Comparison of ENCODE assay signal across 32 cellular contexts in genomic region chr7:94450044-94450697, GRCh38. TPM values are rescaled to one million over a fixed set of nuclear protein-coding genes. Genes with fewer than 3 reads are reported as not detected.
DNase-seq lines count a peak whose midpoint lies in the region; ATAC-seq, FAIRE-seq and TF ChIP-seq lines count a peak whose summit lies in the region.
"Had no signal": no experiment of that assay in that cellular context is flagged by ENCODE, and none has a peak within 500 bp of the region (broad histone marks: within the 10 kb centered on the region; RNA-seq: fewer than 3 reads in every experiment).

No MANE protein-coding gene starts in this region.

- 86% methylated on average over 4 of the region's 4 CpGs for WGBS in HepG2 (ENCODE audit: low lambda C conversion rate)
- WGBS in right lobe of liver (ENCODE audit: insufficient coverage, low coverage, low lambda C conversion rate, missing lambda C conversion rate), result 42% methylated on average over 4 of the region's 4 CpGs
- WGBS in SK-N-SH (ENCODE audit: low lambda C conversion rate), result 79% methylated on average over 4 of the region's 4 CpGs
- WGBS in right cardiac atrium, result 58% methylated on average over 4 of the region's 4 CpGs

- H2AFZ ChIP-seq in HepG2 (ENCODE audit: low read length) (no peak overlapping the region), SK-N-SH (ENCODE audit: low read depth) (peak overlapping the region; percentile 68; the same call in 1 of the 2 replicates)

- H3K9ac ChIP-seq in HepG2 (ENCODE audit: insufficient read depth, low read depth, low read length) (no peak overlapping the region; the same call in 1 of the 2 replicates), SK-N-SH (no peak overlapping the region)
- H3K9ac ChIP-seq: BLaER1 had no signal

- no peak for FAIRE-seq in HepG2 (lab: Jason Lieb, UNC)
- FAIRE-seq: GM12878 had no signal

- no peaks in the 10 kb centered on the region for H3K79me2 ChIP-seq in HepG2 (ENCODE audit: insufficient read depth, low read length)
- H3K79me2 ChIP-seq in SK-N-SH (ENCODE audit: insufficient read depth), result no peaks in the 10 kb centered on the region

- DNase-seq in HepG2 (ENCODE audit: low spot score) (no peak), right lobe of liver (no peak), SK-N-SH (no peak), right cardiac atrium (no peak), upper lobe of right lung (no peak), uterus (no peak)
- DNase-seq: activated CD4-positive, alpha-beta T cell treated with anti-CD3 and anti-CD28 coated beads for 36 hours; activated CD8-positive, alpha-beta T cell treated with anti-CD3 and anti-CD28 coated beads, Interleukin-2, amount 10 ng/mL, durations not matched to agents 7 days and 5 days; activated naive CD4-positive, alpha-beta T cell treated with anti-CD3 and anti-CD28 coated beads, Interleukin-2, amount 50 U/mL, for 16 hours; amniotic stem cell; brain microvascular endothelial cell; DMS 273 treated with DMSO at 0.1 percent for 48 hours; foreskin melanocyte; H9; Kasumi-1; kidney glomerular epithelial cell; mucosa of descending colon; natural killer cell; NCI-H146; NCI-H2171; NK-92 treated with Interleukin-12 subunit alpha and Interleukin-12 subunit beta, amount 100 ng/mL, for 24 hours; PC-3; T-helper 2 cell; testis had no signal

- intact Hi-C loops in HepG2 (cut with micrococcal nuclease; ENCODE audit: unreplicated experiment) (loop anchor here (5.0 kb wide), 1 partner anchor 62 kb away; no protein-coding TSS in a partner anchor), right lobe of liver (cut with DNase I) (no loop called here), right cardiac atrium (cut with DNase I) (loop anchor here in 2 of 4 donors (10.0 kb wide), 2 partner anchors 55 to 1035 kb away; partner anchors contain the start of genes ASB4 (in 1 of the 2) and CASD1 (in 1 of the 2)), upper lobe of right lung (cut with DNase I) (no loop called here), uterus (cut with DNase I; ENCODE audit: low total_unique reads) (no loop called here)

- H3K27me3 ChIP-seq in HepG2 (ENCODE audit: control insufficient read depth in 1 of 2, insufficient read depth in 2 of 2, low read length in 2 of 2), result no peaks in the 10 kb centered on the region
- H3K27me3 ChIP-seq in right lobe of liver, result no peaks in the 10 kb centered on the region
- no peaks in the 10 kb centered on the region for H3K27me3 ChIP-seq in SK-N-SH (ENCODE audit: insufficient read depth)
- no peaks in the 10 kb centered on the region for H3K27me3 ChIP-seq in right cardiac atrium (ENCODE audit: control insufficient read depth, insufficient read depth)
- no peaks in the 10 kb centered on the region for H3K27me3 ChIP-seq in upper lobe of right lung
- no peaks in the 10 kb centered on the region for H3K27me3 ChIP-seq in uterus
- H3K27me3 ChIP-seq: BLaER1, brain microvascular endothelial cell, testis, vagina had no signal

- CTCF ChIA-PET in HepG2 (lab: Yijun Ruan, JAX; ENCODE audit: low intra/inter-chr PET ratio, low total read pairs), result interaction anchor here (0.8 to 1.6 kb wide), 2 partner anchors 59 to 206 kb away, joined by 3 to 5 read pairs; partner anchors contain the start of genes CASD1 and SGCE
- CTCF ChIA-PET in SK-N-SH (lab: Yijun Ruan, JAX), result interaction anchor here (0.7 to 7.3 kb wide), 50 partner anchors 8 to 1237 kb away, joined by 3 to 105 read pairs (median 4); partner anchors contain the start of gene SGCE

- H3K27ac ChIP-seq in HepG2 (ENCODE audit: extremely low read length, insufficient read depth, low read length), result no peak overlapping the region
- H3K27ac ChIP-seq in right lobe of liver, result no peak overlapping the region
- H3K27ac ChIP-seq in SK-N-SH (ENCODE audit: low read depth in 2 of 2, low read length in 1 of 2), result no peak overlapping the region
- no peak overlapping the region for H3K27ac ChIP-seq in right cardiac atrium (ENCODE audit: low read length)
- H3K27ac ChIP-seq in upper lobe of right lung, result no peak overlapping the region
- no peak overlapping the region for H3K27ac ChIP-seq in uterus
- H3K27ac ChIP-seq: BLaER1, brain microvascular endothelial cell, HL-60, skin epidermis, testis, vagina had no signal

- TF ChIP-seq RAD21 in HepG2 (CRISPR knock-in tag; IDR thresholded peaks at IDR 0.05), result no peak
- TF ChIP-seq RAD21 in SK-N-SH (IDR thresholded peaks at IDR 0.05; ENCODE audit: low read length), result no peak

- H3F3A ChIP-seq in SK-N-SH (replicated peaks; ENCODE audit: insufficient read depth), result peaks cover 6% of the 10 kb centered on the region

- H3K4me3 ChIP-seq in HepG2 (replicated peaks in 1 of 3; ENCODE audit: insufficient read depth in 1 of 3, low read depth in 2 of 3, low read length in 3 of 3) (no peak overlapping the region), right lobe of liver (no peak overlapping the region), SK-N-SH (ENCODE audit: low read depth in 2 of 2, low read length in 1 of 2) (no peak overlapping the region), right cardiac atrium (ENCODE audit: low read length) (no peak overlapping the region), upper lobe of right lung (no peak overlapping the region), uterus (no peak overlapping the region)
- H3K4me3 ChIP-seq: BLaER1, GM12878, lung, mucosa of descending colon, skin epidermis, testis, vagina had no signal

- H4K20me1 ChIP-seq in HepG2 (ENCODE audit: insufficient read depth, low read length) (no peaks in the 10 kb centered on the region), SK-N-SH (ENCODE audit: insufficient read depth) (no peaks in the 10 kb centered on the region)
- H4K20me1 ChIP-seq: BLaER1 had no signal

- H3K4me1 ChIP-seq in HepG2 (ENCODE audit: insufficient read depth, low read length) (peaks cover 49% of the 10 kb centered on the region), right lobe of liver (no peaks in the 10 kb centered on the region), SK-N-SH (ENCODE audit: control insufficient read depth in 1 of 2, insufficient read depth in 2 of 2, low read depth in 1 of 2, low read length in 1 of 2) (peaks cover 0 to 11% of the 10 kb centered on the region in 2 experiments; a peak in 2 of 4 replicates), right cardiac atrium (ENCODE audit: control insufficient read depth, insufficient read depth, low read length) (no peaks in the 10 kb centered on the region), upper lobe of right lung (no peaks in the 10 kb centered on the region), uterus (no peaks in the 10 kb centered on the region)
- H3K4me1 ChIP-seq: BLaER1, testis, vagina had no signal

- ATAC-seq in HepG2 (peak; percentile 37; the same call in 2 of the 3 replicates), right lobe of liver (no peak), right cardiac atrium (peak; percentile 69 to 84), HG02571 (IDR thresholded peaks at IDR 0.05; ENCODE audit: unreplicated experiment) (no peak), upper lobe of right lung (no peak)
- ATAC-seq: activated CD4-positive, alpha-beta T cell treated with anti-CD3 and anti-CD28 coated beads for 36 hours; activated CD8-positive, alpha-beta T cell treated with anti-CD3 and anti-CD28 coated beads, Interleukin-2, amount 10 ng/mL, durations not matched to agents 7 days and 5 days; GM12878; mucosa of descending colon; natural killer cell; PC-3 had no signal

- POLR2A ChIA-PET in HepG2 (lab: Yijun Ruan, JAX), result interaction anchor here (1.5 kb wide), 1 partner anchor 207 kb away, joined by 37 read pairs; the partner anchor contains the start of gene SGCE
- POLR2A ChIA-PET in SK-N-SH (lab: Yijun Ruan, JAX), result interaction anchor here (1.0 kb wide), 1 partner anchor 205 kb away, joined by 3 read pairs; no protein-coding TSS in a partner anchor

- H3K36me3 ChIP-seq in HepG2 (replicated peaks in 1 of 2; ENCODE audit: control insufficient read depth in 1 of 2, insufficient read depth in 2 of 2, low read length in 2 of 2), result no peaks in the 10 kb centered on the region
- no peaks in the 10 kb centered on the region for H3K36me3 ChIP-seq in right lobe of liver
- peaks cover 0 to 5% of the 10 kb centered on the region in 2 experiments for H3K36me3 ChIP-seq in SK-N-SH (replicated peaks in 1 of 2; ENCODE audit: control insufficient read depth in 1 of 2, insufficient read depth in 2 of 2, low read length in 1 of 2)
- H3K36me3 ChIP-seq in upper lobe of right lung, result no peaks in the 10 kb centered on the region
- peaks cover 0 to 2% of the 10 kb centered on the region in 2 donors for H3K36me3 ChIP-seq in uterus
- H3K36me3 ChIP-seq: BLaER1, brain microvascular endothelial cell, vagina had no signal

- no peak for TF ChIP-seq EP300 in HepG2 (IDR thresholded peaks at IDR 0.05; ENCODE audit: low read depth in 2 of 2, low read length in 2 of 2)
- TF ChIP-seq EP300 in HepG2 (CRISPR knock-in tag; IDR thresholded peaks at IDR 0.05; ENCODE audit: borderline replicate concordance), result no peak
- no peak for TF ChIP-seq EP300 in SK-N-SH (IDR thresholded peaks at IDR 0.05; ENCODE audit: borderline replicate concordance in 1 of 2, low read depth in 1 of 2, low read length in 1 of 2)

- H3K9me2 ChIP-seq in SK-N-SH, result no peaks in the 10 kb centered on the region

- 0 out of 2 replicates have a peak, but pooled peaks cover 9% of the 10 kb centered on the region for H3K9me3 ChIP-seq in HepG2 (ENCODE audit: low read length)
- no peaks in the 10 kb centered on the region for H3K9me3 ChIP-seq in right lobe of liver
- H3K9me3 ChIP-seq in SK-N-SH, result peaks cover 8% of the 10 kb centered on the region; the same call in 1 of the 2 replicates
- no peaks in the 10 kb centered on the region for H3K9me3 ChIP-seq in right cardiac atrium (ENCODE audit: control insufficient read depth, low read length)
- no peaks in the 10 kb centered on the region for H3K9me3 ChIP-seq in upper lobe of right lung
- H3K9me3 ChIP-seq in uterus, result no peaks in the 10 kb centered on the region
- H3K9me3 ChIP-seq: mucosa of descending colon, testis, vagina had no signal

- TF ChIP-seq CTCF in HepG2 (CRISPR knock-in tag; IDR thresholded peaks at IDR 0.05), result no peak
- TF ChIP-seq CTCF in right lobe of liver (IDR thresholded peaks at IDR 0.05), result no peak
- TF ChIP-seq CTCF in SK-N-SH (IDR thresholded peaks at IDR 0.05), result no peak
- no peak for TF ChIP-seq CTCF in upper lobe of right lung (IDR thresholded peaks at IDR 0.05)
- TF ChIP-seq CTCF in uterus (IDR thresholded peaks at IDR 0.05), result no peak

- 0 out of 2 replicates have a peak overlapping the region, but pooled peaks have one; percentile 33 for H3K4me2 ChIP-seq in HepG2 (ENCODE audit: low read depth, low read length)
- no peak overlapping the region for H3K4me2 ChIP-seq in SK-N-SH
- H3K4me2 ChIP-seq: BLaER1 had no signal

- no TSS peak for BruUV-seq in HepG2 (replicated peaks; lab: Mats Ljungman, UMichigan)

- in situ Hi-C loops in HepG2 (cut with HindIII; ENCODE audit: extremely low pct_ligation_motif_present, low pct_unique_long_range_greater_than_20kb), result loop anchor here (25.0 kb wide), 1 partner anchor 587 kb away; no protein-coding TSS in a partner anchor

- TF ChIP-seq POLR2A in HepG2 (IDR thresholded peaks at IDR 0.05; ENCODE audit: insufficient read depth in 1 of 2, low read depth in 2 of 2, low read length in 2 of 2) (no peak), right lobe of liver (IDR thresholded peaks at IDR 0.05) (no peak), uterus (IDR thresholded peaks at IDR 0.05) (no peak)

RNA-seq across cellular contexts. Expression of gene COL1A2, which starts 55.5 kb away (rescaled TPM):
- total RNA-seq in HepG2 (2016; rRNA removed; fragmentation: Illumina TruSeq; extraction: Trizol) (not detected in 2 replicates), right lobe of liver (10 to 100 TPM in 5 of 6 experiments, 1 to 10 TPM in 1; 5.6 to 49.8 (median 18.4) TPM), right cardiac atrium (100 to 1,000 TPM; 127 to 259 (median 202) TPM), upper lobe of right lung (321 TPM), uterus (over 10,000 TPM in 1 of 4 donors, 100 to 1,000 TPM in 2, 10 to 100 TPM in 1; 59.1 to 10,885 (median 259) TPM)
- total RNA-seq in HepG2 (2016; cell fraction: cytosol; rRNA removed; fragmentation: Illumina TruSeq; extraction: Trizol; ENCODE audit: low read depth), result not detected in 2 replicates
- not detected in 2 replicates for total RNA-seq in HepG2 (2016; cell fraction: insoluble cytoplasmic fraction; rRNA removed; fragmentation: Illumina TruSeq; extraction: Trizol)
- not detected in 2 replicates for total RNA-seq in HepG2 (2016; cell fraction: membrane; rRNA removed; fragmentation: Illumina TruSeq; extraction: Trizol)
- not detected in 2 replicates for total RNA-seq in HepG2 (2016; cell fraction: nucleus; rRNA removed; fragmentation: Illumina TruSeq; extraction: Trizol)
- polyA plus RNA-seq in HepG2 (2011; rRNA removed) (not detected in 2 replicates), SK-N-SH (2012; rRNA removed) (4.5 and 11.4 TPM in 2 replicates), right cardiac atrium (115 TPM)
- not detected in 2 replicates for polyA plus RNA-seq in HepG2 (2011; cell fraction: cytosol; rRNA removed)
- polyA plus RNA-seq in HepG2 (2011; cell fraction: nucleus; rRNA removed), result not detected in 2 replicates
- polyA plus RNA-seq in HepG2 (2012), result not detected in 2 replicates
- not detected in 2 replicates for polyA plus RNA-seq in HepG2 (2016; cell fraction: cytosol; fragmentation: Illumina TruSeq; extraction: Trizol; ENCODE audit: low read depth)
- not detected in 2 replicates for polyA plus RNA-seq in HepG2 (2016; cell fraction: insoluble cytoplasmic fraction; fragmentation: Illumina TruSeq; extraction: Trizol; ENCODE audit: low read depth)
- polyA plus RNA-seq in HepG2 (2016; cell fraction: membrane; fragmentation: Illumina TruSeq; extraction: Trizol; ENCODE audit: low read depth), result not detected in 2 replicates
- not detected in 2 replicates for polyA plus RNA-seq in HepG2 (2016; cell fraction: nucleus; fragmentation: Illumina TruSeq; extraction: Trizol; ENCODE audit: insufficient read depth, low read depth)
- 0.07 TPM in 1 of 2 replicates, not detected in the other for polyA minus RNA-seq in HepG2 (2011; rRNA and poly(A)+ RNA removed; ENCODE audit: low replicate concordance)
- polyA minus RNA-seq in HepG2 (2011; cell fraction: cytosol; rRNA and poly(A)+ RNA removed), result not detected in 2 replicates
- polyA minus RNA-seq in HepG2 (2011; cell fraction: nucleus; rRNA and poly(A)+ RNA removed), result not detected in 2 replicates
- 6.5 and 7.3 TPM in 2 replicates for polyA plus RNA-seq in SK-N-SH (2012; cell fraction: cytosol; rRNA removed)
- polyA plus RNA-seq in SK-N-SH (2012; cell fraction: nucleus; rRNA removed), result 13.4 and 14.1 TPM in 2 replicates
- total RNA-seq: natural killer cell, NCI-H460, PC-3 had no signal

RNA-seq across cellular contexts. Expression of gene CASD1, which starts 59.4 kb away (rescaled TPM):
- total RNA-seq in HepG2 (2016; rRNA removed; fragmentation: Illumina TruSeq; extraction: Trizol), result 21.4 and 22.9 TPM in 2 replicates
- 5.9 and 7.0 TPM in 2 replicates for total RNA-seq in HepG2 (2016; cell fraction: cytosol; rRNA removed; fragmentation: Illumina TruSeq; extraction: Trizol; ENCODE audit: low read depth)
- 20.4 and 23.2 TPM in 2 replicates for total RNA-seq in HepG2 (2016; cell fraction: insoluble cytoplasmic fraction; rRNA removed; fragmentation: Illumina TruSeq; extraction: Trizol)
- 19.4 and 21.4 TPM in 2 replicates for total RNA-seq in HepG2 (2016; cell fraction: membrane; rRNA removed; fragmentation: Illumina TruSeq; extraction: Trizol)
- total RNA-seq in HepG2 (2016; cell fraction: nucleus; rRNA removed; fragmentation: Illumina TruSeq; extraction: Trizol), result 39.3 and 40.4 TPM in 2 replicates
- 23.4 and 32.6 TPM in 2 replicates for polyA plus RNA-seq in HepG2 (2011; rRNA removed)
- polyA plus RNA-seq in HepG2 (2011; cell fraction: cytosol; rRNA removed), result 8.4 and 15.0 TPM in 2 replicates
- 19.1 and 24.4 TPM in 2 replicates for polyA plus RNA-seq in HepG2 (2011; cell fraction: nucleus; rRNA removed)
- polyA plus RNA-seq in HepG2 (2012), result 19.1 and 25.0 TPM in 2 replicates
- 5.4 and 5.6 TPM in 2 replicates for polyA plus RNA-seq in HepG2 (2016; cell fraction: cytosol; fragmentation: Illumina TruSeq; extraction: Trizol; ENCODE audit: low read depth)
- 17.4 and 18.3 TPM in 2 replicates for polyA plus RNA-seq in HepG2 (2016; cell fraction: insoluble cytoplasmic fraction; fragmentation: Illumina TruSeq; extraction: Trizol; ENCODE audit: low read depth)
- polyA plus RNA-seq in HepG2 (2016; cell fraction: membrane; fragmentation: Illumina TruSeq; extraction: Trizol; ENCODE audit: low read depth), result 10.1 and 12.8 TPM in 2 replicates
- polyA plus RNA-seq in HepG2 (2016; cell fraction: nucleus; fragmentation: Illumina TruSeq; extraction: Trizol; ENCODE audit: insufficient read depth, low read depth), result 47.6 and 48.1 TPM in 2 replicates
- polyA minus RNA-seq in HepG2 (2011; rRNA and poly(A)+ RNA removed; ENCODE audit: low replicate concordance), result 2.8 and 71.7 TPM in 2 replicates
- polyA minus RNA-seq in HepG2 (2011; cell fraction: cytosol; rRNA and poly(A)+ RNA removed), result 24.5 and 24.8 TPM in 2 replicates
- 89.6 and 113 TPM in 2 replicates for polyA minus RNA-seq in HepG2 (2011; cell fraction: nucleus; rRNA and poly(A)+ RNA removed)
- total RNA-seq in right lobe of liver, result 10 to 100 TPM in 1 of 6 experiments, 1 to 10 TPM in 5; 4.5 to 10.4 (median 7.2) TPM
- 8.5 and 12.2 TPM in 2 replicates for polyA plus RNA-seq in SK-N-SH (2012; rRNA removed)
- polyA plus RNA-seq in SK-N-SH (2012; cell fraction: cytosol; rRNA removed), result 12.8 and 16.5 TPM in 2 replicates
- 7.4 and 22.5 TPM in 2 replicates for polyA plus RNA-seq in SK-N-SH (2012; cell fraction: nucleus; rRNA removed)
- 10 to 100 TPM; 18.8 to 22.6 (median 21.6) TPM for total RNA-seq in right cardiac atrium
- polyA plus RNA-seq in right cardiac atrium, result 18.3 TPM
- 31.0 TPM for total RNA-seq in upper lobe of right lung
- total RNA-seq in uterus, result 10 to 100 TPM in 3 of 4 donors, 1 to 10 TPM in 1; 8.5 to 72.6 (median 25.0) TPM

Comparison
In these comparisons a context has a peak if more than half of its experiments do, and no peak if none do; other contexts are left out.
1. ATAC-seq: peak in HepG2 (single experiment) and right cardiac atrium (2 of 2); none in right lobe of liver (0 of 4), HG02571 (single experiment) and upper lobe of right lung (single experiment).
2. RNA of gene COL1A2, which starts 55.5 kb away (total RNA-seq): 321 TPM in upper lobe of right lung (single experiment), 59.1 to 10,885 TPM in uterus, 127 to 259 TPM in right cardiac atrium and 5.6 to 49.8 TPM in right lobe of liver; not detected in HepG2; every median in the first group is over 4 times any median in the second.
3. Of the 25 proteins assayed by ChIP-seq in both HepG2 and SK-N-SH: peak only in HepG2: none; only in SK-N-SH: TCF12; in both: none; in neither: 24.